In genomic region chr18:77218642-77219041, GRCh38 we compare ENCODE assay signal across 21 cellular contexts. TPM values are rescaled to one million over a fixed set of nuclear protein-coding genes. Genes with fewer than 3 reads are reported as not detected.
"Had no signal": no experiment of that assay in that cellular context is flagged by ENCODE, and none has a peak within 500 bp of the region (broad histone marks: within the 10 kb centered on the region; RNA-seq: fewer than 3 reads in every experiment).

No MANE protein-coding gene starts in this region.

- H3K4me1 Mint-ChIP-seq: memory B cell had no signal

- H3K4me1 ChIP-seq: ascending aorta, sigmoid colon, testis had no signal

- DNase-seq: activated CD4-positive, alpha-beta T cell treated with anti-CD3 and anti-CD28 coated beads, Interleukin-2, amount 10 ng/mL, durations not matched to agents 24 days and 14 days; activated CD8-positive, alpha-beta T cell treated with anti-CD3 and anti-CD28 coated beads, Interleukin-2, amount 10 ng/mL, durations not matched to agents 7 days and 5 days; activated naive CD4-positive, alpha-beta T cell treated with Interleukin-2 at 50 U/mL for 16 hours; activated T-cell treated with anti-CD3 and anti-CD28 coated beads, Interleukin-2, amount 50 U/mL, for 24 hours; effector CD4-positive, alpha-beta T cell; esophagus squamous epithelium; naive thymus-derived CD8-positive, alpha-beta T cell; occipital lobe; posterior cingulate gyrus; sigmoid colon; stimulated activated CD4-positive, alpha-beta T cell treated with anti-CD3 and anti-CD28 coated beads, Interleukin-4, amount 100 ng/mL, for 24 hours; testis had no signal

- H3K27me3 ChIP-seq: ascending aorta, esophagus squamous epithelium, sigmoid colon, testis had no signal

- H3K9me3 ChIP-seq: ascending aorta, esophagus squamous epithelium, sigmoid colon, testis had no signal

- H3K9me3 Mint-ChIP-seq: activated T-cell treated with anti-CD3 and anti-CD28 coated beads, Interleukin-2, amount 50 U/mL, for 24 hours; activated T-helper 2 cell treated with anti-CD3 and anti-CD28 coated beads, Interferon-gamma antibody, Interleukin-2, Interleukin-4, amounts not matched to agents 10 μg/mL and 5 μg/mL and 100 μg/mL, durations not matched to agents 14 hours and 24 hours and 36 hours; naive thymus-derived CD8-positive, alpha-beta T cell had no signal

- H3K27ac ChIP-seq: ascending aorta, esophagus squamous epithelium, sigmoid colon, testis had no signal

- H3K36me3 ChIP-seq: ascending aorta, esophagus squamous epithelium, sigmoid colon had no signal

- H3K4me3 ChIP-seq: ascending aorta, esophagus squamous epithelium, sigmoid colon, testis had no signal

- H3K27ac Mint-ChIP-seq: activated CD4-positive, alpha-beta T cell treated with anti-CD3 and anti-CD28 coated beads, Interleukin-2, amount 10 ng/mL, durations not matched to agents 24 days and 14 days; activated CD8-positive, alpha-beta T cell treated with anti-CD3 and anti-CD28 coated beads, Interleukin-2, amount 10 ng/mL, durations not matched to agents 7 days and 5 days; activated T-cell treated with anti-CD3 and anti-CD28 coated beads, Interleukin-2, amount 50 U/mL, for 24 hours; activated T-helper 2 cell treated with anti-CD3 and anti-CD28 coated beads, Interferon-gamma antibody, Interleukin-2, Interleukin-4, amounts not matched to agents 10 μg/mL and 5 μg/mL and 100 μg/mL, durations not matched to agents 14 hours and 24 hours and 36 hours; memory B cell; naive thymus-derived CD8-positive, alpha-beta T cell; stimulated activated effector memory CD8-positive, alpha-beta T cell treated with anti-CD3 and anti-CD28 coated beads, Interleukin-12 subunit alpha, Interleukin-12 subunit beta, amount 100 ng/mL, for 72 hours had no signal

- H3K4me3 Mint-ChIP-seq: activated CD4-positive, alpha-beta T cell treated with anti-CD3 and anti-CD28 coated beads, Interleukin-2, amount 10 ng/mL, durations not matched to agents 24 days and 14 days; activated CD8-positive, alpha-beta T cell treated with anti-CD3 and anti-CD28 coated beads, Interleukin-2, amount 10 ng/mL, durations not matched to agents 7 days and 5 days; activated T-cell treated with anti-CD3 and anti-CD28 coated beads, Interleukin-2, amount 50 U/mL, for 24 hours; memory B cell; naive thymus-derived CD8-positive, alpha-beta T cell; stimulated activated effector memory CD8-positive, alpha-beta T cell treated with anti-CD3 and anti-CD28 coated beads, Interleukin-12 subunit alpha, Interleukin-12 subunit beta, amount 100 ng/mL, for 72 hours had no signal

- H3K36me3 Mint-ChIP-seq: naive thymus-derived CD8-positive, alpha-beta T cell; stimulated activated effector memory CD8-positive, alpha-beta T cell treated with anti-CD3 and anti-CD28 coated beads, Interleukin-12 subunit alpha, Interleukin-12 subunit beta, amount 100 ng/mL, for 72 hours had no signal

- ATAC-seq: activated CD8-positive, alpha-beta T cell treated with anti-CD3 and anti-CD28 coated beads, Interleukin-2, amount 10 ng/mL, durations not matched to agents 7 days and 5 days; naive thymus-derived CD8-positive, alpha-beta T cell; stimulated activated effector memory CD8-positive, alpha-beta T cell treated with anti-CD3 and anti-CD28 coated beads, Interleukin-12 subunit alpha, Interleukin-12 subunit beta, amount 100 ng/mL, for 72 hours had no signal

RNA-seq across cellular contexts. Expression of gene GALR1, which starts 31.0 kb away (rescaled TPM):
- total RNA-seq: activated CD4-positive, alpha-beta T cell treated with anti-CD3 and anti-CD28 coated beads, Interleukin-2, amount 10 ng/mL, durations not matched to agents 24 days and 14 days; activated CD8-positive, alpha-beta T cell treated with anti-CD3 and anti-CD28 coated beads, Interleukin-2, amount 10 ng/mL, durations not matched to agents 7 days and 5 days; activated T-helper 2 cell treated with anti-CD3 and anti-CD28 coated beads, Interferon-gamma antibody, Interleukin-2, Interleukin-4, amounts not matched to agents 10 μg/mL and 5 μg/mL and 100 μg/mL, durations not matched to agents 14 hours and 24 hours and 36 hours; ascending aorta; endothelial cell of umbilical vein; liver; naive thymus-derived CD8-positive, alpha-beta T cell; renal cortical epithelial cell; T-helper 1 cell treated with Interleukin-12 subunit alpha and Interleukin-12 subunit beta and Interleukin-4 antibody, amounts not matched to agents 30 ng/mL and 1 ng/mL, for 36 hours; ureter had no signal
- polyA plus RNA-seq: endothelial cell of umbilical vein; liver; naive thymus-derived CD8-positive, alpha-beta T cell had no signal
